In the genomic region with DNA sequence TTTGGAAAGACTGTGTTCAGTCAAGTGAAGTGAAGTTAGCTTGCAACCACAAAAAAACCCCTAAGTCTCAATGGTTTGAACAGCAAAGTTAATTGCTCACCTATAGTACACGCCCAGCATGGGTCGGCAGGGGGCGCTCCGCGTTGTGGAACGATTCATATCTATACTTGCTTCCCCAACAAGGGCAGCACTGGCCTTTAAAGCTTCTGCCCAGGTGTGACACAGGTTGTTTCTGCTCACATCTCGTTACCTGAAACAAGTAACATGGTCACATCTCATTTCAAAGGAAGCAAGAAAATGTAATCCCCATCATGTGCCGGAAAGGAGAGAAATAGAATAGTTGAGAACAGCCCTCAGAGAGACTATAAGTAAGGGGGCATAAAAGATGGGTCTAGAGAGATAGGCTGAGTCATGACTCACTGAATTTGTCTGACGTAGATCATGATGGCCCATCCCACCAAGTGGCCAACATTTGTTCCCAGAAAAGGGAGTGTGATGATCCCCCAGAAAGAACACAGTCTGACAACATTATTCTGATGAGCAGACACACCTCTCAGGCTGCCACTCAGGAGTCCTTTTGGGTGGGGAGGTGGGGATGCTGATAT, we compare ENCODE assay signal across 8 cellular contexts. TPM values are rescaled to one million over a fixed set of nuclear protein-coding genes. Genes with fewer than 3 reads are reported as not detected.
DNase-seq lines count a peak whose midpoint lies in the region; ATAC-seq and TF ChIP-seq lines count a peak whose summit lies in the region.

No MANE protein-coding gene starts in this region.

- H3K4me2 ChIP-seq in OCI-LY7 (ENCODE audit: low read length) = no peak overlapping the region

- DNase-seq in DMS153 treated with DMSO at 0.1 percent for 48 hours (lab: John Stamatoyannopoulos, UW; ENCODE audit: unreplicated experiment) (peak; percentile 42), HT-29 (ENCODE audit: low spot score) (peak; percentile 93), OCI-LY7 (ENCODE audit: low spot score) (peak; percentile 79), activated T-cell treated with anti-CD3 and anti-CD28 coated beads for 1 hour (ENCODE audit: low read depth) (peak; percentile 90), natural killer cell (peak; percentile 83)
- peak; percentile 39 to 75 (median 67) for DNase-seq in stimulated activated naive CD4-positive, alpha-beta T cell (lab: John Stamatoyannopoulos, UW)

- H3K4me1 Mint-ChIP-seq in natural killer cell = peaks cover 11 to 22% of the 10 kb centered on the region in 2 donors

- intact Hi-C loops in OCI-LY7 (cut with micrococcal nuclease; ENCODE audit: unreplicated experiment) (loop anchor here (2.0 kb wide), 1 partner anchor 300 kb away; no protein-coding TSS in a partner anchor), natural killer cell (cut with micrococcal nuclease) (loop anchor here (1.0 to 5.0 kb wide), 4 partner anchors 167 to 349 kb away; no protein-coding TSS in a partner anchor)

- no peaks in the 10 kb centered on the region for H3K36me3 ChIP-seq in OCI-LY7 (ENCODE audit: insufficient read depth, low read length)

- POLR2A ChIA-PET in OCI-LY7 (lab: Charles Lee) = interaction anchor here (1.4 kb wide), 1 partner anchor 166 kb away, joined by 4 read pairs; no protein-coding TSS in a partner anchor

- H3K36me3 Mint-ChIP-seq in natural killer cell = no peaks in the 10 kb centered on the region

- no peak overlapping the region for H3K27ac ChIP-seq in OCI-LY7 (ENCODE audit: low read depth, low read length, poor library complexity, severe bottlenecking)

- H3K79me2 ChIP-seq in OCI-LY7 (ENCODE audit: insufficient read depth, low read depth, low read length) = no peaks in the 10 kb centered on the region

- CTCF ChIA-PET in OCI-LY7 (lab: Charles Lee; ENCODE audit: unreplicated experiment) = interaction anchor here (0.6 to 2.7 kb wide), 2 partner anchors 168 to 327 kb away, joined by 3 to 8 read pairs; no protein-coding TSS in a partner anchor

- TF ChIP-seq CTCF in OCI-LY7 (conservative IDR thresholded peaks at IDR 0.05; ENCODE audit: low read length) (peak; percentile 99), natural killer cell (IDR thresholded peaks at IDR 0.05) (peak; percentile 87)

- H3K9me2 ChIP-seq in OCI-LY7 (ENCODE audit: insufficient read depth, low read length) = no peaks in the 10 kb centered on the region

- no peaks in the 10 kb centered on the region for H4K20me1 ChIP-seq in OCI-LY7 (ENCODE audit: insufficient read depth, low read length)

- no peak overlapping the region for H2AFZ ChIP-seq in OCI-LY7 (ENCODE audit: low read length)

- H3K9me3 ChIP-seq in OCI-LY7 (ENCODE audit: low read length) = no peaks in the 10 kb centered on the region

- peak; percentile 74 for ATAC-seq in esophagus mucosa
- ATAC-seq in natural killer cell = peak; percentile 64 to 83 (median 81)
- ATAC-seq in HG03378 (IDR thresholded peaks at IDR 0.05; ENCODE audit: unreplicated experiment) = no peak

- no peak overlapping the region for H3K4me3 ChIP-seq in OCI-LY7 (ENCODE audit: low read depth, low read length, poor library complexity, severe bottlenecking)

- no peaks in the 10 kb centered on the region for H3K4me1 ChIP-seq in OCI-LY7 (ENCODE audit: insufficient read depth, low read length, poor library complexity, severe bottlenecking)

- no TSS peak for BruUV-seq in OCI-LY7 (replicated peaks; lab: Mats Ljungman, UMichigan)

- no peak overlapping the region for H3K4me3 Mint-ChIP-seq in natural killer cell

- H3K27me3 Mint-ChIP-seq in natural killer cell (ENCODE audit: low read depth in 2 of 2) = peaks cover 15 to 21% of the 10 kb centered on the region in 2 donors

- H3K9me3 Mint-ChIP-seq in natural killer cell = no peaks in the 10 kb centered on the region

- H3K27ac Mint-ChIP-seq in natural killer cell = no peak overlapping the region

RNA-seq across cellular contexts. Expression of a gene that starts 29.0 kb away (rescaled TPM):
- 63.8 and 70.7 TPM in 2 replicates for total RNA-seq in HT-29 (2014; rRNA removed; shearing (Covaris generic))
- total RNA-seq in OCI-LY7 (2014; rRNA removed; shearing (Covaris generic)) = not detected in 2 replicates
- total RNA-seq in OCI-LY7 (2022) (not detected in 2 replicates), esophagus mucosa (not detected), natural killer cell (not detected)

RNA-seq across cellular contexts. Expression of a gene that starts 47.7 kb away (rescaled TPM):
- not detected in 2 replicates for total RNA-seq in HT-29 (2014; rRNA removed; shearing (Covaris generic))
- total RNA-seq in OCI-LY7 (2014; rRNA removed; shearing (Covaris generic)) = not detected in 2 replicates
- total RNA-seq in OCI-LY7 (2022) (not detected in 2 replicates), esophagus mucosa (not detected), natural killer cell (not detected)

Comparison
In these comparisons a context has a peak if more than half of its experiments do, and no peak if none do; other contexts are left out.
1. DNase-seq: peak in every context shown above with its lines; median percentile 93 in HT-29; 90 in activated T-cell treated with anti-CD3 and anti-CD28 coated beads for 1 hour; 83 in natural killer cell; 79 in OCI-LY7; 67 in stimulated activated naive CD4-positive, alpha-beta T cell; 42 in DMS153 treated with DMSO at 0.1 percent for 48 hours.
2. RNA of a gene that starts 29.0 kb away (total RNA-seq): 63.8 to 70.7 TPM in HT-29; not detected in esophagus mucosa (single experiment), not detected in OCI-LY7 and not detected in natural killer cell; every median in the first group is over 10 times any median in the second.